ENCODE assay signal across 8 cellular contexts in genomic region chr1:61740970-61741681, GRCh38. TPM values are rescaled to one million over a fixed set of nuclear protein-coding genes. Genes with fewer than 3 reads are reported as not detected.
DNase-seq lines count a peak whose midpoint lies in the region; ATAC-seq, FAIRE-seq and TF ChIP-seq lines count a peak whose summit lies in the region.
"Not testable (repeated sequence)": the region's sequence is repeated elsewhere in the genome, so short reads cannot be mapped to it uniquely, and the experiment has no call there.

No MANE protein-coding gene starts in this region.

- H3K27me3 Mint-ChIP-seq in activated T-cell treated with anti-CD3 and anti-CD28 coated beads, Interleukin-2, amount 50 U/mL, for 24 hours; central memory CD8-positive, alpha-beta T cell; naive thymus-derived CD4-positive, alpha-beta T cell: not testable (repeated sequence)

- H3K36me3 ChIP-seq in HAP-1 (replicated peaks); PC-9 (ENCODE audit: low read depth); heart right ventricle; naive thymus-derived CD4-positive, alpha-beta T cell (ENCODE audit: control insufficient read depth in 2 of 3, insufficient read depth in 3 of 3, low read length in 3 of 3); smooth muscle cell (ENCODE audit: low read depth): not testable (repeated sequence)

- not testable (repeated sequence) for H3K9me3 Mint-ChIP-seq in activated T-cell treated with anti-CD3 and anti-CD28 coated beads, Interleukin-2, amount 50 U/mL, for 24 hours; central memory CD8-positive, alpha-beta T cell; naive thymus-derived CD4-positive, alpha-beta T cell

- H2AFZ ChIP-seq in PC-9, result peak overlapping the region; percentile 79
- peak overlapping the region; percentile 97 for H2AFZ ChIP-seq in smooth muscle cell (ENCODE audit: low read depth)

- not testable (repeated sequence) for BruUV-seq in PC-9 (replicated peaks; lab: Mats Ljungman, UMichigan)

- DNase-seq in A549 (ENCODE audit: low read depth in 1 of 2, low spot score in 1 of 2); HAP-1 (ENCODE audit: low spot score in 2 of 2); activated T-cell treated with anti-CD3 and anti-CD28 coated beads, Interleukin-2, amount 50 U/mL, for 24 hours; central memory CD8-positive, alpha-beta T cell (ENCODE audit: low spot score in 2 of 2); heart right ventricle; naive thymus-derived CD4-positive, alpha-beta T cell; smooth muscle cell (lab: John Stamatoyannopoulos, UW; ENCODE audit: unreplicated experiment): not testable (repeated sequence)
- DNase-seq in PC-9, result peak in 1 of 2 experiments; percentile 6

- not testable (repeated sequence) for ATAC-seq in A549; central memory CD8-positive, alpha-beta T cell (replicated peaks; ENCODE audit: extremely low read depth, poor library complexity, severe bottlenecking); heart right ventricle; naive thymus-derived CD4-positive, alpha-beta T cell

- H3K27ac Mint-ChIP-seq in activated T-cell treated with anti-CD3 and anti-CD28 coated beads, Interleukin-2, amount 50 U/mL, for 24 hours, result peak overlapping the region; percentile 92
- peak overlapping the region; percentile 87 for H3K27ac Mint-ChIP-seq in central memory CD8-positive, alpha-beta T cell (ENCODE audit: low read depth)
- H3K27ac Mint-ChIP-seq in naive thymus-derived CD4-positive, alpha-beta T cell, result peak overlapping the region in 8 of 9 donors; percentile 88 to 99 (median 96)

- not testable (repeated sequence) for H3K36me3 Mint-ChIP-seq in activated T-cell treated with anti-CD3 and anti-CD28 coated beads, Interleukin-2, amount 50 U/mL, for 24 hours (ENCODE audit: low read depth); central memory CD8-positive, alpha-beta T cell (ENCODE audit: insufficient read depth); naive thymus-derived CD4-positive, alpha-beta T cell

- TF ChIP-seq POLR2A in A549 (IDR thresholded peaks at IDR 0.05; ENCODE audit: low read length), result not testable (repeated sequence)

- H3K4me3 ChIP-seq in A549 (peak overlapping the region; percentile 69), HAP-1 (peak overlapping the region; percentile 57), PC-9 (peak overlapping the region; percentile 99), heart right ventricle (peak overlapping the region in 2 of 10 donors; percentile 90 to 92), smooth muscle cell (peak overlapping the region; percentile 88)
- peak overlapping the region; percentile 62 for H3K4me3 ChIP-seq in naive thymus-derived CD4-positive, alpha-beta T cell (ENCODE audit: low read length)

- POLR2A ChIA-PET in A549 (lab: Yijun Ruan, JAX); PC-9 (lab: Charles Lee; ENCODE audit: unreplicated experiment); naive thymus-derived CD4-positive, alpha-beta T cell (lab: Charles Lee): not testable (repeated sequence)

- intact Hi-C loops in PC-9 (cut with micrococcal nuclease; ENCODE audit: unreplicated experiment), result loop anchor here (5.0 kb wide), 1 partner anchor 664 kb away; no protein-coding TSS in a partner anchor
- intact Hi-C loops in heart right ventricle (cut with DNase I), result loop anchor here in 1 of 10 donors (5.0 kb wide), 1 partner anchor 111 kb away; no protein-coding TSS in a partner anchor
- intact Hi-C loops in naive thymus-derived CD4-positive, alpha-beta T cell (cut with micrococcal nuclease), result loop anchor here (5.0 kb wide), 6 partner anchors 41 to 1041 kb away; partner anchors contain the start of genes ATG4C (in 1 of the 2) and USP1 (in 1 of the 2)

- not testable (repeated sequence) for H4K20me1 ChIP-seq in PC-9 (ENCODE audit: insufficient read depth); smooth muscle cell (ENCODE audit: low read depth)

- not testable (repeated sequence) for FAIRE-seq in A549 (lab: Jason Lieb, UNC)

- peaks cover 22% of the 10 kb centered on the region for H3K4me1 Mint-ChIP-seq in activated T-cell treated with anti-CD3 and anti-CD28 coated beads, Interleukin-2, amount 50 U/mL, for 24 hours (ENCODE audit: low read depth)
- peaks cover 22% of the 10 kb centered on the region for H3K4me1 Mint-ChIP-seq in central memory CD8-positive, alpha-beta T cell
- peaks cover 16 to 43% (median 34%) of the 10 kb centered on the region in 7 donors for H3K4me1 Mint-ChIP-seq in naive thymus-derived CD4-positive, alpha-beta T cell

- CTCF ChIA-PET in A549 (lab: Yijun Ruan, JAX), result interaction anchor here (0.7 kb wide), 1 partner anchor 815 kb away, joined by 3 read pairs; no protein-coding TSS in a partner anchor
- CTCF ChIA-PET in PC-9 (lab: Charles Lee); naive thymus-derived CD4-positive, alpha-beta T cell (lab: Charles Lee): not testable (repeated sequence)

- not testable (repeated sequence) for TF ChIP-seq RAD21 in A549 (conservative IDR thresholded peaks at IDR 0.05 in 1 of 2, IDR thresholded peaks at IDR 0.05 in 1 of 2)

- H3K4me3 Mint-ChIP-seq in activated T-cell treated with anti-CD3 and anti-CD28 coated beads, Interleukin-2, amount 50 U/mL, for 24 hours, result peak overlapping the region; percentile 89
- H3K4me3 Mint-ChIP-seq in central memory CD8-positive, alpha-beta T cell, result peak overlapping the region; percentile 91
- H3K4me3 Mint-ChIP-seq in naive thymus-derived CD4-positive, alpha-beta T cell, result peak overlapping the region; percentile 94 to 100 (median 97)

- H3K9me3 ChIP-seq in A549; HAP-1; PC-9 (ENCODE audit: insufficient read depth, low read depth); heart right ventricle; naive thymus-derived CD4-positive, alpha-beta T cell (ENCODE audit: control insufficient read depth in 2 of 3, low read length in 3 of 3); smooth muscle cell (replicated peaks; ENCODE audit: low read depth): not testable (repeated sequence)

- H3K4me2 ChIP-seq in A549 (peak overlapping the region; percentile 93), PC-9 (peak overlapping the region; percentile 91), smooth muscle cell (peak overlapping the region; percentile 99)

- TF ChIP-seq EP300 in A549 (IDR thresholded peaks at IDR 0.05), result not testable (repeated sequence)

- H3K4me1 ChIP-seq in A549 (peaks cover 24% of the 10 kb centered on the region), HAP-1 (peaks cover 15% of the 10 kb centered on the region), PC-9 (replicated peaks; ENCODE audit: insufficient read depth) (peaks cover 38% of the 10 kb centered on the region), heart right ventricle (peaks cover 0 to 22% (median 9%) of the 10 kb centered on the region in 9 donors), smooth muscle cell (ENCODE audit: low read depth) (peaks cover 11% of the 10 kb centered on the region)
- peaks cover 9 to 19% of the 10 kb centered on the region in 2 donors for H3K4me1 ChIP-seq in naive thymus-derived CD4-positive, alpha-beta T cell (ENCODE audit: control insufficient read depth in 2 of 2, insufficient read depth in 2 of 2, low read length in 2 of 2)

- not testable (repeated sequence) for TF ChIP-seq CTCF in A549 (IDR thresholded peaks at IDR 0.05); PC-9 (conservative IDR thresholded peaks at IDR 0.05); heart right ventricle (IDR thresholded peaks at IDR 0.05); smooth muscle cell (IDR thresholded peaks at IDR 0.05; ENCODE audit: borderline replicate concordance, insufficient read depth, poor library complexity, severe bottlenecking)

- WGBS in A549 (ENCODE audit: missing lambda C conversion rate), result 82% methylated on average over 18 of the region's 18 CpGs
- 91 to 95% methylated on average over 18 of the region's 18 CpGs for WGBS in heart right ventricle, 2 donors
- 89% methylated on average over 18 of the region's 18 CpGs for WGBS in smooth muscle cell (ENCODE audit: low lambda C conversion rate)

- H3K9me2 ChIP-seq in PC-9 (ENCODE audit: insufficient read depth), result not testable (repeated sequence)

- peaks cover 34% of the 10 kb centered on the region for H3K79me2 ChIP-seq in PC-9 (ENCODE audit: low read depth)
- peaks cover 15% of the 10 kb centered on the region for H3K79me2 ChIP-seq in smooth muscle cell (ENCODE audit: low read depth)

- in situ Hi-C loops in HAP-1 (cut with MboI; ENCODE audit: low sequenced_read_pairs), result not testable (repeated sequence)

- H3K27me3 ChIP-seq in HAP-1 (ENCODE audit: low read depth); PC-9 (ENCODE audit: insufficient read depth, low read depth); heart right ventricle; naive thymus-derived CD4-positive, alpha-beta T cell (ENCODE audit: control insufficient read depth in 2 of 2, insufficient read depth in 2 of 2, low read length in 2 of 2); smooth muscle cell (ENCODE audit: low read depth): not testable (repeated sequence)

- peaks cover 31% of the 10 kb centered on the region for H3F3A ChIP-seq in PC-9 (ENCODE audit: insufficient read depth, low read depth)
- H3F3A ChIP-seq in smooth muscle cell (ENCODE audit: low read depth), result not testable (repeated sequence)

- not testable (repeated sequence) for H3K9ac ChIP-seq in smooth muscle cell (ENCODE audit: low read depth)

- H3K27ac ChIP-seq in A549 (peak overlapping the region; percentile 85 to 98), PC-9 (peak overlapping the region; percentile 82), heart right ventricle (peak overlapping the region in 6 of 10 donors; percentile 90 to 98 (median 98)), smooth muscle cell (ENCODE audit: low read depth) (peak overlapping the region; percentile 34)
- H3K27ac ChIP-seq in naive thymus-derived CD4-positive, alpha-beta T cell (ENCODE audit: low read depth, low read length), result peak overlapping the region; percentile 76

RNA-seq across cellular contexts. Expression of gene PATJ, which starts 1.2 kb away (rescaled TPM):
- polyA plus RNA-seq in A549 (2011; rRNA removed) (14.1 and 14.7 TPM in 2 replicates), A549 (2017; fragmentation: RNase III; extraction: RNeasy Plus Mini Kit Qiagen cat#74134 plus additional on column Dnase treatment) (4.8 to 6.0 TPM (median 5.9 TPM) in 3 replicates), heart right ventricle (10 to 100 TPM in 1 of 2 donors, 1 to 10 TPM in 1; 3.7 to 42.4 TPM), smooth muscle cell (3.5 and 11.3 TPM in 2 replicates)
- polyA plus RNA-seq in A549 (2012; cell fraction: cytosol; rRNA removed), result 1.4 and 1.9 TPM in 2 replicates
- 1.9 and 4.6 TPM in 2 replicates for polyA plus RNA-seq in A549 (2012; cell fraction: nucleus; rRNA removed)
- 25.3 and 28.2 TPM in 2 replicates for polyA minus RNA-seq in A549 (2011; rRNA and poly(A)+ RNA removed)
- total RNA-seq in PC-9 (2021) (86.8 and 91.0 TPM in 2 replicates), heart right ventricle (100 to 1,000 TPM in 8 of 10 donors, 10 to 100 TPM in 2; 74.1 to 213 (median 145) TPM), smooth muscle cell (12.3 and 28.6 TPM in 2 replicates)
- 10 to 100 TPM; 13.4 to 64.5 (median 34.0) TPM for total RNA-seq in naive thymus-derived CD4-positive, alpha-beta T cell
- polyA plus RNA-seq in naive thymus-derived CD4-positive, alpha-beta T cell, result 10 to 100 TPM; 23.0 to 24.8 TPM

RNA-seq across cellular contexts. Expression of gene TM2D1, which starts 16.2 kb away (rescaled TPM):
- 42.9 and 54.2 TPM in 2 replicates for polyA plus RNA-seq in A549 (2011; rRNA removed)
- polyA plus RNA-seq in A549 (2012; cell fraction: cytosol; rRNA removed), result 21.7 and 22.4 TPM in 2 replicates
- polyA plus RNA-seq in A549 (2012; cell fraction: nucleus; rRNA removed), result 8.8 and 12.6 TPM in 2 replicates
- polyA plus RNA-seq in A549 (2017; fragmentation: RNase III; extraction: RNeasy Plus Mini Kit Qiagen cat#74134 plus additional on column Dnase treatment), result 29.2 to 35.6 TPM (median 32.4 TPM) in 3 replicates
- 8.9 and 10.8 TPM in 2 replicates for polyA minus RNA-seq in A549 (2011; rRNA and poly(A)+ RNA removed)
- total RNA-seq in PC-9 (2021), result 36.8 and 42.0 TPM in 2 replicates
- 10 to 100 TPM; 29.4 to 44.7 (median 36.8) TPM for total RNA-seq in heart right ventricle
- 10 to 100 TPM; 12.9 to 30.9 TPM for polyA plus RNA-seq in heart right ventricle
- 10 to 100 TPM; 26.8 to 57.6 (median 41.1) TPM for total RNA-seq in naive thymus-derived CD4-positive, alpha-beta T cell
- polyA plus RNA-seq in naive thymus-derived CD4-positive, alpha-beta T cell, result 10 to 100 TPM; 36.0 to 38.2 TPM
- 107 and 115 TPM in 2 replicates for total RNA-seq in smooth muscle cell
- polyA plus RNA-seq in smooth muscle cell, result 74.1 and 76.4 TPM in 2 replicates

Comparison
In these comparisons a context has a peak if more than half of its experiments do, and no peak if none do; other contexts are left out.
1. H3K27ac ChIP-seq: peak in every context shown above with its lines; median percentile 98 in heart right ventricle; 92 in A549; 82 in PC-9; 76 in naive thymus-derived CD4-positive, alpha-beta T cell; 34 in smooth muscle cell.